ENCODE assay signal across 1 cellular context in genomic region chr12:10732554-10732953, GRCh38.
TF ChIP-seq lines count a peak whose summit lies in the region.

No MANE protein-coding gene starts in this region.

TF ChIP-seq in GM23338, 12 proteins besides CTCF, POLR2A, EP300 and RAD21 (continued from another document):
- TF ChIP-seq ZNF462 (CRISPR knock-in tag; IDR thresholded peaks at IDR 0.05), result no peak
